Comparison of ENCODE assay signal across 1 cellular context in genomic region chr17:35788504-35788998, GRCh38.
TF ChIP-seq lines count a peak whose summit lies in the region.

No MANE protein-coding gene starts in this region.

TF ChIP-seq in HEK293, 187 proteins besides CTCF, POLR2A, EP300 and RAD21 (continued from another document):
- TF ChIP-seq, protein P1, sequence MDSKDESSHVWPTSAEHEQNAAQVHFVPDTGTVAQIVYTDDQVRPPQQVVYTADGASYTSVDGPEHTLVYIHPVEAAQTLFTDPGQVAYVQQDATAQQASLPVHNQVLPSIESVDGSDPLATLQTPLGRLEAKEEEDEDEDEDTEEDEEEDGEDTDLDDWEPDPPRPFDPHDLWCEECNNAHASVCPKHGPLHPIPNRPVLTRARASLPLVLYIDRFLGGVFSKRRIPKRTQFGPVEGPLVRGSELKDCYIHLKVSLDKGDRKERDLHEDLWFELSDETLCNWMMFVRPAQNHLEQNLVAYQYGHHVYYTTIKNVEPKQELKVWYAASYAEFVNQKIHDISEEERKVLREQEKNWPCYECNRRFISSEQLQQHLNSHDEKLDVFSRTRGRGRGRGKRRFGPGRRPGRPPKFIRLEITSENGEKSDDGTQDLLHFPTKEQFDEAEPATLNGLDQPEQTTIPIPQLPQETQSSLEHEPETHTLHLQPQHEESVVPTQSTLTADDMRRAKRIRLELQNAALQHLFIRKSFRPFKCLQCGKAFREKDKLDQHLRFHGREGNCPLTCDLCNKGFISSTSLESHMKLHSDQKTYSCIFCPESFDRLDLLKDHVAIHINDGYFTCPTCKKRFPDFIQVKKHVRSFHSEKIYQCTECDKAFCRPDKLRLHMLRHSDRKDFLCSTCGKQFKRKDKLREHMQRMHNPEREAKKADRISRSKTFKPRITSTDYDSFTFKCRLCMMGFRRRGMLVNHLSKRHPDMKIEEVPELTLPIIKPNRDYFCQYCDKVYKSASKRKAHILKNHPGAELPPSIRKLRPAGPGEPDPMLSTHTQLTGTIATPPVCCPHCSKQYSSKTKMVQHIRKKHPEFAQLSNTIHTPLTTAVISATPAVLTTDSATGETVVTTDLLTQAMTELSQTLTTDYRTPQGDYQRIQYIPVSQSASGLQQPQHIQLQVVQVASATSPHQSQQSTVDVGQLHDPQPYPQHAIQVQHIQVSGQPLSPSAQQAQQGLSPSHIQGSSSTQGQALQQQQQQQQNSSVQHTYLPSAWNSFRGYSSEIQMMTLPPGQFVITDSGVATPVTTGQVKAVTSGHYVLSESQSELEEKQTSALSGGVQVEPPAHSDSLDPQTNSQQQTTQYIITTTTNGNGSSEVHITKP (tag by site-specific recombination; IDR thresholded peaks at IDR 0.05), result peak; percentile 77
- TF ChIP-seq SETDB1 (IDR thresholded peaks at IDR 0.05; ENCODE audit: insufficient read length, low read length) (no peak), ZNF629 (tag by site-specific recombination; IDR thresholded peaks at IDR 0.05) (peak; percentile 90), ZNF610 (tag by site-specific recombination; IDR thresholded peaks at IDR 0.05; ENCODE audit: borderline replicate concordance) (no peak), ZNF449 (tag by site-specific recombination; IDR thresholded peaks at IDR 0.05) (no peak), ZNF24 (tag by site-specific recombination; IDR thresholded peaks at IDR 0.05) (peak; percentile 23; the same call in 1 of the 2 replicates), ZNF169 (tag by site-specific recombination; IDR thresholded peaks at IDR 0.05) (no peak), ZBTB21 (tag by site-specific recombination; IDR thresholded peaks at IDR 0.05) (peak; percentile 92), FEZF1 (tag by site-specific recombination; IDR thresholded peaks at IDR 0.05) (no peak), ZFHX2 (tag by site-specific recombination; conservative IDR thresholded peaks at IDR 0.05) (0 out of 2 replicates have a peak, but pooled peaks have one; percentile 17), REST (tag by site-specific recombination; IDR thresholded peaks at IDR 0.05) (no peak), SP7 (tag by site-specific recombination; IDR thresholded peaks at IDR 0.05) (peak; percentile 31; the same call in 1 of the 2 replicates), BCL11B (tag by site-specific recombination; IDR thresholded peaks at IDR 0.05; ENCODE audit: low read depth) (no peak), KLF16 (tag by site-specific recombination; IDR thresholded peaks at IDR 0.05) (peak; percentile 22; the same call in 1 of the 2 replicates), ZNF777 (tag by site-specific recombination; IDR thresholded peaks at IDR 0.05; ENCODE audit: borderline replicate concordance) (no peak), ZBTB20 (tag by site-specific recombination; IDR thresholded peaks at IDR 0.05) (peak; percentile 92), ZNF560 (tag by site-specific recombination; IDR thresholded peaks at IDR 0.05; ENCODE audit: borderline replicate concordance) (no peak), ZSCAN30 (tag by site-specific recombination; IDR thresholded peaks at IDR 0.05) (no peak), ZNF660 (tag by site-specific recombination; IDR thresholded peaks at IDR 0.05) (peak; percentile 70), WT1 (tag by site-specific recombination; IDR thresholded peaks at IDR 0.05) (no peak), ZNF114 (tag by site-specific recombination; IDR thresholded peaks at IDR 0.05) (no peak), ZNF394 (tag by site-specific recombination; IDR thresholded peaks at IDR 0.05; ENCODE audit: borderline replicate concordance) (peak; percentile 61), ZNF335 (tag by site-specific recombination; conservative IDR thresholded peaks at IDR 0.05) (peak; percentile 67), ZNF362 (tag by site-specific recombination; IDR thresholded peaks at IDR 0.05) (no peak), GLI4 (tag by site-specific recombination; IDR thresholded peaks at IDR 0.05) (no peak), ZNF600 (tag by site-specific recombination; IDR thresholded peaks at IDR 0.05) (peak; percentile 72), PRDM4 (tag by site-specific recombination; IDR thresholded peaks at IDR 0.05) (peak; percentile 92), GLIS2 (tag by site-specific recombination; IDR thresholded peaks at IDR 0.05) (no peak), ZNF747 (tag by site-specific recombination; IDR thresholded peaks at IDR 0.05) (no peak), ZNF621 (tag by site-specific recombination; IDR thresholded peaks at IDR 0.05) (no peak), ZBTB44 (tag by site-specific recombination; IDR thresholded peaks at IDR 0.05) (peak; percentile 56; the same call in 1 of the 2 replicates), GLIS1 (tag by site-specific recombination; IDR thresholded peaks at IDR 0.05) (no peak), ATF2 (tag by site-specific recombination; IDR thresholded peaks at IDR 0.05; ENCODE audit: low read depth) (peak; percentile 97)
- TF ChIP-seq, protein P2, sequence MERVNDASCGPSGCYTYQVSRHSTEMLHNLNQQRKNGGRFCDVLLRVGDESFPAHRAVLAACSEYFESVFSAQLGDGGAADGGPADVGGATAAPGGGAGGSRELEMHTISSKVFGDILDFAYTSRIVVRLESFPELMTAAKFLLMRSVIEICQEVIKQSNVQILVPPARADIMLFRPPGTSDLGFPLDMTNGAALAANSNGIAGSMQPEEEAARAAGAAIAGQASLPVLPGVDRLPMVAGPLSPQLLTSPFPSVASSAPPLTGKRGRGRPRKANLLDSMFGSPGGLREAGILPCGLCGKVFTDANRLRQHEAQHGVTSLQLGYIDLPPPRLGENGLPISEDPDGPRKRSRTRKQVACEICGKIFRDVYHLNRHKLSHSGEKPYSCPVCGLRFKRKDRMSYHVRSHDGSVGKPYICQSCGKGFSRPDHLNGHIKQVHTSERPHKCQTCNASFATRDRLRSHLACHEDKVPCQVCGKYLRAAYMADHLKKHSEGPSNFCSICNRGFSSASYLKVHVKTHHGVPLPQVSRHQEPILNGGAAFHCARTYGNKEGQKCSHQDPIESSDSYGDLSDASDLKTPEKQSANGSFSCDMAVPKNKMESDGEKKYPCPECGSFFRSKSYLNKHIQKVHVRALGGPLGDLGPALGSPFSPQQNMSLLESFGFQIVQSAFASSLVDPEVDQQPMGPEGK (tag by site-specific recombination; IDR thresholded peaks at IDR 0.05), result peak; percentile 64
